Comparison of ENCODE assay signal across 8 cellular contexts in the genomic region with DNA sequence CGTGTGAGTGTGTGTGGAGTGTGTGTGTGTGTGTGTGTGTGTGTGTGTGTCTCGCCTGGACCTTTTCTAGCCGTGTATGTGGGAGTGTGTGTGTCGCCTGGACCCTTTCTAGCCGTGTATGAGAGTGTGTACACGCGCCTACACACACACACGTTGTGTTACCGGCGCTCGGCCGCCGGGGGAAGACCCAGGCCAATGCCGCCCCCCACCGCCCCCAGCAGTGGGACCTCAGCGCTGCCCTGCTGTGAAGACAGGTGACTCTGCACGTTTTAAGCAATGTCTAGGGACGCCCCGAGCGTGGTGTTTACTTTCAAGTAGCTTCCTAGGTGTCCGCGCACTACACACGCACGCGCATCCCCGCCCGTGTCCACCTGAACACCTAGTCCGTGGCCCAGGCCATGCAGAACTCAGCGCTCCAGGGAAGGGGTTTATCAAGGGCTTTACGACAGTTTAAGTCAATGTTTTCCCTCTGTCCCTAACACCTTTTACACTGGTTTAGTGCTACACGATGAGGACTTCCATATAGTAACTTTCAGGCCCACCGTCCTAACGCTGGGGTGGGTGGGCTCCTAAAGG. TPM values are rescaled to one million over a fixed set of nuclear protein-coding genes. Genes with fewer than 3 reads are reported as not detected.
DNase-seq lines count a peak whose midpoint lies in the region; ATAC-seq and TF ChIP-seq lines count a peak whose summit lies in the region.

No MANE protein-coding gene starts in this region.

- H3K4me3 Mint-ChIP-seq in T-cell, result peak overlapping the region; percentile 79 to 100 (median 82)

- DNase-seq in SIG-M5 treated with dmso at 0.1 percent for 504 hours (lab: John Stamatoyannopoulos, UW; ENCODE audit: unreplicated experiment) (peak; percentile 58), SIG-M5 (lab: John Stamatoyannopoulos, UW) (no peak), T-cell (peak in 19 of 34 experiments; percentile 4 to 45 (median 24)), breast epithelium (ENCODE audit: low spot score in 2 of 2) (peak; percentile 67 to 75), kidney epithelial cell (ENCODE audit: low read depth) (no peak)
- DNase-seq in stimulated activated CD8-positive, alpha-beta memory T cell treated with anti-CD3 and anti-CD28 coated beads, Interleukin-15, amount 100 ng/mL, for 24 hours (ENCODE audit: low read depth), result peak; percentile 14

- no peaks in the 10 kb centered on the region for H3K9me3 ChIP-seq in breast epithelium

- no peak for TF ChIP-seq POLR2A in breast epithelium (IDR thresholded peaks at IDR 0.05)

- no peaks in the 10 kb centered on the region for H3K27me3 Mint-ChIP-seq in T-cell

- peak overlapping the region; percentile 93 to 98 for H3K27ac ChIP-seq in breast epithelium

- CTCF ChIA-PET in T-cell (lab: Charles Lee), result interaction anchor here (0.5 to 3.4 kb wide), 3 partner anchors 74 to 304 kb away, joined by 3 to 60 read pairs (median 6); no protein-coding TSS in a partner anchor

- TF ChIP-seq CTCF in breast epithelium (IDR thresholded peaks at IDR 0.05) (peak in 2 of 3 donors; percentile 7 to 17), kidney epithelial cell (IDR thresholded peaks at IDR 0.05; ENCODE audit: insufficient read depth, low read length, poor library complexity, severe bottlenecking) (no peak)

- H3K36me3 ChIP-seq in breast epithelium (no peaks in the 10 kb centered on the region), kidney epithelial cell (ENCODE audit: control insufficient read depth, insufficient read depth, low read length) (no peaks in the 10 kb centered on the region)

- peaks cover 0 to 9% of the 10 kb centered on the region in 2 donors for H3K4me1 ChIP-seq in breast epithelium

- POLR2A ChIA-PET in T-cell (lab: Charles Lee), result no interaction called here

- peak overlapping the region; percentile 50 to 70 for H3K27ac Mint-ChIP-seq in T-cell

- ATAC-seq in T-cell (replicated peaks in 1 of 4) (peak; percentile 0 to 1 (median 1)), GM19351 (IDR thresholded peaks at IDR 0.05; ENCODE audit: unreplicated experiment) (no peak)

- TF ChIP-seq EP300 in Ishikawa (IDR thresholded peaks at IDR 0.05; ENCODE audit: borderline replicate concordance), result no peak

- intact Hi-C loops in breast epithelium (cut with DNase I; ENCODE audit: low total_unique reads), result loop anchor here (1.0 to 5.0 kb wide), 2 partner anchors 46 to 318 kb away; no protein-coding TSS in a partner anchor

- no peaks in the 10 kb centered on the region for H3K9me3 Mint-ChIP-seq in T-cell

- peaks cover 36 to 44% (median 42%) of the 10 kb centered on the region in 3 donors for H3K4me1 Mint-ChIP-seq in T-cell

- H3K27me3 ChIP-seq in breast epithelium (no peaks in the 10 kb centered on the region), kidney epithelial cell (ENCODE audit: control insufficient read depth, insufficient read depth, low read length) (peaks cover 2% of the 10 kb centered on the region)

- peaks cover 16% of the 10 kb centered on the region for H3K36me3 Mint-ChIP-seq in T-cell

- no peak for TF ChIP-seq RAD21 in Ishikawa (IDR thresholded peaks at IDR 0.05; ENCODE audit: low read depth)

- H3K4me3 ChIP-seq in breast epithelium (peak overlapping the region; percentile 68 to 99 (median 94)), kidney epithelial cell (ENCODE audit: low read depth, low read length) (peak overlapping the region; percentile 74)

TF ChIP-seq in Ishikawa, 13 proteins besides CTCF, POLR2A, EP300 and RAD21:
- TF ChIP-seq ZBTB7A (IDR thresholded peaks at IDR 0.05; ENCODE audit: low read depth) (peak; percentile 51; the same call in 1 of the 2 replicates), NFIC (IDR thresholded peaks at IDR 0.05) (no peak)

RNA-seq across cellular contexts. Expression of a gene that starts 1.2 kb away (rescaled TPM):
- total RNA-seq in T-cell (100 to 1,000 TPM; 113 to 201 (median 123) TPM), breast epithelium (10 to 100 TPM; 41.3 to 82.5 (median 43.6) TPM), kidney epithelial cell (5.2 and 8.4 TPM in 2 replicates)

RNA-seq across cellular contexts. Expression of a gene that starts 46.2 kb away (rescaled TPM):
- 10 to 100 TPM; 25.2 to 69.1 (median 56.3) TPM for total RNA-seq in T-cell
- 10 to 100 TPM; 41.6 to 53.0 (median 48.9) TPM for total RNA-seq in breast epithelium
- 32.1 and 36.3 TPM in 2 replicates for total RNA-seq in kidney epithelial cell

Comparison
In these comparisons a context has a peak if more than half of its experiments do, and no peak if none do; other contexts are left out.
1. DNase-seq: peak in SIG-M5 treated with dmso at 0.1 percent for 504 hours (single experiment), T-cell (19 of 34), breast epithelium (2 of 2) and stimulated activated CD8-positive, alpha-beta memory T cell treated with anti-CD3 and anti-CD28 coated beads, Interleukin-15, amount 100 ng/mL, for 24 hours (single experiment); none in SIG-M5 (single experiment) and kidney epithelial cell (single experiment).